In genomic region chr9:136245194-136246150, GRCh38 we compare ENCODE assay signal across 1 cellular context.
TF ChIP-seq lines count a peak whose summit lies in the region.

Gene QSOX2 (minus strand): TSS chr9:136245812. CDS start chr9:136245803, 9 bp downstream.

TF ChIP-seq in HepG2, 621 proteins besides CTCF, POLR2A, EP300 and RAD21 (continued from another document and continues in another):
- TF ChIP-seq DZIP1 (CRISPR knock-in tag; IDR thresholded peaks at IDR 0.05) (no peak), HMGXB4 (CRISPR knock-in tag; IDR thresholded peaks at IDR 0.05; ENCODE audit: borderline replicate concordance in 1 of 2, low read depth in 1 of 2) (no peak), ZNF546 (CRISPR knock-in tag; conservative IDR thresholded peaks at IDR 0.05) (no peak), NRL (CRISPR knock-in tag; IDR thresholded peaks at IDR 0.05; ENCODE audit: borderline replicate concordance) (no peak), ETV6 (CRISPR knock-in tag; conservative IDR thresholded peaks at IDR 0.05) (no peak), AKAP8 (CRISPR knock-in tag; IDR thresholded peaks at IDR 0.05) (no peak), GTF2F1 (IDR thresholded peaks at IDR 0.05; ENCODE audit: low read length) (no peak), ZFX (CRISPR knock-in tag; IDR thresholded peaks at IDR 0.05; ENCODE audit: low read depth) (no peak), HIC2 (CRISPR knock-in tag; IDR thresholded peaks at IDR 0.05; ENCODE audit: low read depth) (no peak), CBFB (CRISPR knock-in tag; IDR thresholded peaks at IDR 0.05) (no peak), TFE3 (CRISPR knock-in tag; IDR thresholded peaks at IDR 0.05) (0 out of 2 replicates have a peak, but pooled peaks have one; percentile 47), PHF5A (CRISPR knock-in tag; IDR thresholded peaks at IDR 0.05; ENCODE audit: low read depth, unreplicated experiment) (no peak), XBP1 (CRISPR knock-in tag; IDR thresholded peaks at IDR 0.05) (no peak), ZNF317 (CRISPR knock-in tag; IDR thresholded peaks at IDR 0.05) (no peak), AGO2 (optimal IDR thresholded peaks at IDR 0.05; ENCODE audit: low read depth, low read length) (peak; percentile 57), YEATS4 (CRISPR knock-in tag; IDR thresholded peaks at IDR 0.05; ENCODE audit: borderline replicate concordance) (peak; percentile 70), ONECUT2 (CRISPR knock-in tag; IDR thresholded peaks at IDR 0.05) (no peak), ARID5B (CRISPR knock-in tag; IDR thresholded peaks at IDR 0.05) (no peak), IKZF5 (CRISPR knock-in tag; IDR thresholded peaks at IDR 0.05) (no peak), SP2 (CRISPR knock-in tag; IDR thresholded peaks at IDR 0.05) (no peak), SAFB2 (CRISPR knock-in tag; IDR thresholded peaks at IDR 0.05; ENCODE audit: borderline replicate concordance, low read depth) (no peak), GPBP1L1 (CRISPR knock-in tag; IDR thresholded peaks at IDR 0.05) (no peak), KLF6 (CRISPR knock-in tag; IDR thresholded peaks at IDR 0.05) (no peak), MAFG (CRISPR knock-in tag; IDR thresholded peaks at IDR 0.05) (no peak), E2F5 (CRISPR knock-in tag; conservative IDR thresholded peaks at IDR 0.05) (no peak), ZNF615 (CRISPR knock-in tag; IDR thresholded peaks at IDR 0.05; ENCODE audit: borderline replicate concordance) (no peak), BATF2 (CRISPR knock-in tag; IDR thresholded peaks at IDR 0.05) (no peak), KLF9 (CRISPR knock-in tag; IDR thresholded peaks at IDR 0.05; ENCODE audit: low read depth) (no peak), ZNF354B (CRISPR knock-in tag; IDR thresholded peaks at IDR 0.05) (no peak), ZNF800 (CRISPR knock-in tag; IDR thresholded peaks at IDR 0.05) (no peak), NFAT5 (CRISPR knock-in tag; IDR thresholded peaks at IDR 0.05) (peak; percentile 81)
